ENCODE assay signal across 7 cellular contexts in the genomic region with DNA sequence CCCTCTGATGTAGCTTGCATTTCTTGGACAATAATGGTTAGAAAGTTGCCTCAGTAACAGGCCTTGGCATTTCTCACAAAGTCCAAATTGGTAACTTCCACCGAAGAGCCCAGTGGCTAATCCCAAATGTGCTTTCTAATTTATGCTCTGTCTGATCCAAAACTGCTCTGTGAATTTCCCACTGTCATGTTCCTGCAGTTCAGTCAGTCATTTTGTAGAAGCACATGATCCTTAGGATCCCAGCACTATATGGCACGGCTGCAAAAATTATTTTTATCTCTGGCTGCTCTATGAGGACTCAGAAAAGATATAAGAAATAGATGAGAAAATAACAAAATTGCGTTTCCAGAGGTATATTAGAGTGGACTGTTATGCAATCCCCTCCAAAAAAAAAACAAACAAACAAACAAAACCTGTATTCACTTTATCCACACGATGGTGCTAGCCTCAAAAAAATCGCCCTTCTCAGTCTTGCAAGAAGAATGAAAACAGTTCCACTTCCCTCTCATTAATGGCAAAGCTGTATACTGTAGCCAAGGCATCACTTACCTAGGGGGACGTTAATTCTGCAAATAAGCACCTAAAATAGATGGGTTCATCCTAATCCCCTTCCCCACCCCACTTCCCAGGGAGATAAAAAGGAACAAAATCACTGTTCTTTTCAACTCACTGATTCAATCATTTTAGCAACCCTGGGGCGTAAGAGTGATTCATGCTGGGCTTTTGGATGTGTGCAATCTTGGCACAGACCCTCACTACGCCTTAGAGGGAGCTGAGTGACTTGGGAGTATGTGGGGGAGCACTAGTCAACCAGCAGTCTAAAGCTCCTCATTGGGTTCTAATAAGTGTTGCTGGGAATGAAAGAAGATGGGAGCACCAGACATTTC.
DNase-seq lines count a peak whose midpoint lies in the region; ATAC-seq, FAIRE-seq and TF ChIP-seq lines count a peak whose summit lies in the region.

No MANE protein-coding gene starts in this region.

- no peaks in the 10 kb centered on the region for H3K79me2 ChIP-seq in keratinocyte (ENCODE audit: control insufficient read depth, insufficient read depth, low read length)

- H3K9me1 ChIP-seq in keratinocyte (ENCODE audit: control insufficient read depth, extremely low read depth, insufficient read depth, low read length), result no peaks in the 10 kb centered on the region

- TF ChIP-seq EP300 in suprapubic skin (IDR thresholded peaks at IDR 0.05), result no peak

- H3K9ac ChIP-seq in keratinocyte (ENCODE audit: control insufficient read depth, extremely low read depth, insufficient read depth, low read length), result no peak overlapping the region

- H4K20me1 ChIP-seq in keratinocyte (ENCODE audit: control insufficient read depth, extremely low read depth, insufficient read depth, low read length), result no peaks in the 10 kb centered on the region

- ATAC-seq in HG03571 (IDR thresholded peaks at IDR 0.05; ENCODE audit: unreplicated experiment), result no peak

- H3K4me3 ChIP-seq in HEK293 (ENCODE audit: low read depth, low read length) (no peak overlapping the region), keratinocyte (ENCODE audit: control insufficient read depth in 2 of 3, extremely low read depth in 1 of 3, insufficient read depth in 2 of 3, low read depth in 1 of 3, low read length in 3 of 3) (no peak overlapping the region), suprapubic skin (peak overlapping the region; percentile 2)

- H3K4me1 Mint-ChIP-seq in MCF 10A (ENCODE audit: insufficient read depth, unreplicated experiment), result peaks cover 13% of the 10 kb centered on the region

- H3K9me3 ChIP-seq in HEK293 (ENCODE audit: control insufficient read depth, insufficient read depth, low read depth, low read length) (no peaks in the 10 kb centered on the region), keratinocyte (ENCODE audit: control insufficient read depth, low read depth, low read length) (no peaks in the 10 kb centered on the region), suprapubic skin (no peaks in the 10 kb centered on the region)

- H3K27ac ChIP-seq in HEK293 (ENCODE audit: extremely low read depth, low read depth, low read length), result no peak overlapping the region
- H3K27ac ChIP-seq in keratinocyte (ENCODE audit: control insufficient read depth, insufficient read depth, low read length), result no peak overlapping the region
- H3K27ac ChIP-seq in suprapubic skin, result no peak overlapping the region

- H3K27me3 ChIP-seq in keratinocyte (ENCODE audit: control insufficient read depth, extremely low read depth, insufficient read depth, low read length) (peaks cover 10% of the 10 kb centered on the region), suprapubic skin (no peaks in the 10 kb centered on the region)

- H3K4me1 ChIP-seq in HEK293 (ENCODE audit: control insufficient read depth, insufficient read depth, low read length) (no peaks in the 10 kb centered on the region), keratinocyte (ENCODE audit: control insufficient read depth, extremely low read depth, insufficient read depth, low read length) (peaks cover 5% of the 10 kb centered on the region), suprapubic skin (peaks cover 12% of the 10 kb centered on the region)

- 13% methylated on average over 8 of the region's 8 CpGs for WGBS in suprapubic skin

- peak overlapping the region; percentile 75 for H3K4me2 ChIP-seq in keratinocyte (ENCODE audit: control insufficient read depth, extremely low read depth, insufficient read depth, low read depth, low read length)

- no peak overlapping the region for H3K4me3 Mint-ChIP-seq in MCF 10A (ENCODE audit: unreplicated experiment)

- H3K27ac Mint-ChIP-seq in MCF 10A (ENCODE audit: low read depth, unreplicated experiment), result no peak overlapping the region

- no peak for DNase-seq in GM10248 (ENCODE audit: extremely low spot score)
- peak; percentile 33 for DNase-seq in NCI-H345 (lab: John Stamatoyannopoulos, UW)
- DNase-seq in MCF 10A (ENCODE audit: unreplicated experiment), result peak; percentile 82
- DNase-seq in keratinocyte (ENCODE audit: low read depth, low spot score), result no peak
- no peak for DNase-seq in suprapubic skin (ENCODE audit: low spot score in 2 of 2)

- POLR2A ChIA-PET in GM10248 (lab: Yijun Ruan, JAX) (no interaction called here), HEK293 (lab: Yijun Ruan, JAX) (no interaction called here), MCF 10A (lab: Yijun Ruan, JAX) (interaction anchor here (0.8 to 1.6 kb wide), 5 partner anchors 211 to 358 kb away, joined by 3 to 7 read pairs (median 4); no protein-coding TSS in a partner anchor)

- H3K27me3 Mint-ChIP-seq in MCF 10A (ENCODE audit: insufficient read depth, unreplicated experiment), result peaks cover 26% of the 10 kb centered on the region

- no peak for TF ChIP-seq POLR2A in suprapubic skin (IDR thresholded peaks at IDR 0.05)

- CTCF ChIA-PET in GM10248 (lab: Yijun Ruan, JAX) (interaction anchor here (0.8 to 5.1 kb wide), 24 partner anchors 8 to 1761 kb away, joined by 3 to 77 read pairs (median 5); no protein-coding TSS in a partner anchor), HEK293 (lab: Yijun Ruan, JAX) (interaction anchor here (0.6 to 1.7 kb wide), 16 partner anchors 9 to 704 kb away, joined by 3 to 8 read pairs (median 4); no protein-coding TSS in a partner anchor), MCF 10A (lab: Yijun Ruan, JAX) (interaction anchor here (0.5 to 7.2 kb wide), 81 partner anchors 7 to 1745 kb away, joined by 3 to 53 read pairs (median 4); a partner anchor contains a TSS)

- dilution Hi-C loops in keratinocyte (cut with MboI; ENCODE audit: extremely low pct_ligation_motif_present, low sequenced_read_pairs), result no loop called here

- no peaks in the 10 kb centered on the region for H3K36me3 Mint-ChIP-seq in MCF 10A (ENCODE audit: insufficient read depth, unreplicated experiment)

- peaks cover 6% of the 10 kb centered on the region for H3K9me3 Mint-ChIP-seq in MCF 10A (ENCODE audit: unreplicated experiment)

- BruUV-seq in MCF 10A (replicated peaks; lab: Mats Ljungman, UMichigan), result no TSS peak

- H3K36me3 ChIP-seq in HEK293 (ENCODE audit: control insufficient read depth in 2 of 2, insufficient read depth in 1 of 2, low read length in 2 of 2) (no peaks in the 10 kb centered on the region), keratinocyte (ENCODE audit: control insufficient read depth in 2 of 2, extremely low read depth in 1 of 2, insufficient read depth in 2 of 2, low read length in 2 of 2) (no peaks in the 10 kb centered on the region), suprapubic skin (no peaks in the 10 kb centered on the region)

- no peak overlapping the region for H2AFZ ChIP-seq in keratinocyte (ENCODE audit: control insufficient read depth, low read length)

- FAIRE-seq in keratinocyte (lab: Jason Lieb, UNC), result peak; percentile 74

- intact Hi-C loops in MCF 10A (cut with micrococcal nuclease), result loop anchor here (1.0 to 5.0 kb wide), 5 partner anchors 359 to 688 kb away; a partner anchor contains a TSS

- TF ChIP-seq CTCF in GM10248 (IDR thresholded peaks at IDR 0.05; ENCODE audit: control extremely low read depth, extremely low read depth, low read depth, missing control alignments) (peak; percentile 60), HEK293 (tag by site-specific recombination; IDR thresholded peaks at IDR 0.05) (peak; percentile 36; the same call in 1 of the 2 replicates), MCF 10A (IDR thresholded peaks at IDR 0.05; ENCODE audit: unreplicated experiment) (peak; percentile 73), keratinocyte (optimal IDR thresholded peaks at IDR 0.05 in 1 of 3, IDR thresholded peaks at IDR 0.05 in 1 of 3, conservative IDR thresholded peaks at IDR 0.05 in 1 of 3; ENCODE audit: extremely low read depth in 1 of 3, insufficient read depth in 2 of 3, low read length in 3 of 3) (peak in 2 of 3 experiments; percentile 52 to 57), suprapubic skin (IDR thresholded peaks at IDR 0.05) (peak; percentile 46 to 72)

TF ChIP-seq in HEK293, 187 proteins besides CTCF, POLR2A, EP300 and RAD21:
- TF ChIP-seq, protein P1, sequence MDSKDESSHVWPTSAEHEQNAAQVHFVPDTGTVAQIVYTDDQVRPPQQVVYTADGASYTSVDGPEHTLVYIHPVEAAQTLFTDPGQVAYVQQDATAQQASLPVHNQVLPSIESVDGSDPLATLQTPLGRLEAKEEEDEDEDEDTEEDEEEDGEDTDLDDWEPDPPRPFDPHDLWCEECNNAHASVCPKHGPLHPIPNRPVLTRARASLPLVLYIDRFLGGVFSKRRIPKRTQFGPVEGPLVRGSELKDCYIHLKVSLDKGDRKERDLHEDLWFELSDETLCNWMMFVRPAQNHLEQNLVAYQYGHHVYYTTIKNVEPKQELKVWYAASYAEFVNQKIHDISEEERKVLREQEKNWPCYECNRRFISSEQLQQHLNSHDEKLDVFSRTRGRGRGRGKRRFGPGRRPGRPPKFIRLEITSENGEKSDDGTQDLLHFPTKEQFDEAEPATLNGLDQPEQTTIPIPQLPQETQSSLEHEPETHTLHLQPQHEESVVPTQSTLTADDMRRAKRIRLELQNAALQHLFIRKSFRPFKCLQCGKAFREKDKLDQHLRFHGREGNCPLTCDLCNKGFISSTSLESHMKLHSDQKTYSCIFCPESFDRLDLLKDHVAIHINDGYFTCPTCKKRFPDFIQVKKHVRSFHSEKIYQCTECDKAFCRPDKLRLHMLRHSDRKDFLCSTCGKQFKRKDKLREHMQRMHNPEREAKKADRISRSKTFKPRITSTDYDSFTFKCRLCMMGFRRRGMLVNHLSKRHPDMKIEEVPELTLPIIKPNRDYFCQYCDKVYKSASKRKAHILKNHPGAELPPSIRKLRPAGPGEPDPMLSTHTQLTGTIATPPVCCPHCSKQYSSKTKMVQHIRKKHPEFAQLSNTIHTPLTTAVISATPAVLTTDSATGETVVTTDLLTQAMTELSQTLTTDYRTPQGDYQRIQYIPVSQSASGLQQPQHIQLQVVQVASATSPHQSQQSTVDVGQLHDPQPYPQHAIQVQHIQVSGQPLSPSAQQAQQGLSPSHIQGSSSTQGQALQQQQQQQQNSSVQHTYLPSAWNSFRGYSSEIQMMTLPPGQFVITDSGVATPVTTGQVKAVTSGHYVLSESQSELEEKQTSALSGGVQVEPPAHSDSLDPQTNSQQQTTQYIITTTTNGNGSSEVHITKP (tag by site-specific recombination; IDR thresholded peaks at IDR 0.05), result no peak
- peak; percentile 97 for TF ChIP-seq ZNF654 (tag by site-specific recombination; IDR thresholded peaks at IDR 0.05; ENCODE audit: low read depth)

Comparison
In these comparisons a context has a peak if more than half of its experiments do, and no peak if none do; other contexts are left out.
1. DNase-seq: peak in NCI-H345 (single experiment) and MCF 10A (single experiment); none in GM10248 (single experiment), keratinocyte (single experiment) and suprapubic skin (0 of 2).
2. Peak in every context shown above with its lines, with median percentiles within 50 percentile points of each other: CTCF ChIP-seq.